1 cellular context compared by ENCODE assay signal in genomic region chr6:84037425-84038089, GRCh38.
TF ChIP-seq lines count a peak whose summit lies in the region.

No MANE protein-coding gene starts in this region.

TF ChIP-seq in K562, 482 proteins besides CTCF, POLR2A, EP300 and RAD21 (continued from another document):
- 0 out of 2 replicates have a peak, but pooled peaks have one; percentile 13 for TF ChIP-seq CHAMP1 (IDR thresholded peaks at IDR 0.05)
